In genomic region chr10:47253651-47254375, GRCh38 we compare ENCODE assay signal across 14 cellular contexts. TPM values are rescaled to one million over a fixed set of nuclear protein-coding genes. Genes with fewer than 3 reads are reported as not detected.
DNase-seq lines count a peak whose midpoint lies in the region; ATAC-seq, FAIRE-seq and TF ChIP-seq lines count a peak whose summit lies in the region.
"Had no signal": no experiment of that assay in that cellular context is flagged by ENCODE, and none has a peak within 500 bp of the region (broad histone marks: within the 10 kb centered on the region; RNA-seq: fewer than 3 reads in every experiment).

No MANE protein-coding gene starts in this region.

- TF ChIP-seq CTCF in body of pancreas (IDR thresholded peaks at IDR 0.05) (no peak), left lung (IDR thresholded peaks at IDR 0.05) (no peak), thoracic aorta (IDR thresholded peaks at IDR 0.05) (no peak), WERI-Rb-1 (IDR thresholded peaks at IDR 0.05; ENCODE audit: low read depth, low read length) (no peak)

- no peaks in the 10 kb centered on the region for H3K9me3 ChIP-seq in body of pancreas
- no peaks in the 10 kb centered on the region for H3K9me3 ChIP-seq in left lung
- H3K9me3 ChIP-seq in thoracic aorta: no peaks in the 10 kb centered on the region
- H3K9me3 ChIP-seq in CD4-positive, alpha-beta memory T cell (ENCODE audit: control insufficient read depth in 1 of 2, low read length in 2 of 2): no peaks in the 10 kb centered on the region
- H3K9me3 ChIP-seq in WERI-Rb-1 (ENCODE audit: severe bottlenecking): no peaks in the 10 kb centered on the region

- no peak for TF ChIP-seq POLR2A in body of pancreas (IDR thresholded peaks at IDR 0.05)

- ATAC-seq in body of pancreas: peak; percentile 68
- ATAC-seq in left lung: peak; percentile 39
- peak; percentile 51 for ATAC-seq in thoracic aorta (ENCODE audit: insufficient number of reproducible peaks, low FRiP score, low read depth)
- ATAC-seq: effector memory CD8-positive, alpha-beta T cell had no signal

- peak; percentile 33 for DNase-seq in DMS53 (lab: John Stamatoyannopoulos, UW)
- DNase-seq in DMS53 treated with DMSO at 0.1 percent for 48 hours (lab: John Stamatoyannopoulos, UW; ENCODE audit: unreplicated experiment): no peak
- DNase-seq in body of pancreas: peak; percentile 70 to 86 (median 74)
- no peak for DNase-seq in left lung
- DNase-seq in thoracic aorta (ENCODE audit: low spot score): peak; percentile 23
- DNase-seq in RCC 7860 (ENCODE audit: low spot score): no peak
- no peak for DNase-seq in CD4-positive, alpha-beta memory T cell
- DNase-seq in WERI-Rb-1: no peak
- DNase-seq: 8988T; activated CD4-positive, alpha-beta T cell treated with anti-CD3 and anti-CD28 coated beads, Interleukin-2, amount 10 ng/mL, durations not matched to agents 7 days and 5 days; effector memory CD8-positive, alpha-beta T cell; Kasumi-1; NCI-H446 treated with DMSO at 0.1 percent for 48 hours; SHP77 treated with DMSO at 0.1 percent for 48 hours had no signal

- WGBS in body of pancreas, 2 donors: 50 to 68% methylated on average over 6 to 18 of the region's 19 CpGs

- H3K4me3 Mint-ChIP-seq in CD4-positive, alpha-beta memory T cell: peak overlapping the region in 1 of 8 donors; percentile 30
- H3K4me3 Mint-ChIP-seq: activated CD4-positive, alpha-beta T cell treated with anti-CD3 and anti-CD28 coated beads, Interleukin-2, amount 10 ng/mL, durations not matched to agents 7 days and 5 days; effector memory CD8-positive, alpha-beta T cell had no signal

- no peaks in the 10 kb centered on the region for H3K36me3 Mint-ChIP-seq in CD4-positive, alpha-beta memory T cell

- peaks cover 0 to 4% (median 0%) of the 10 kb centered on the region in 8 donors for H3K9me3 Mint-ChIP-seq in CD4-positive, alpha-beta memory T cell
- H3K9me3 Mint-ChIP-seq: effector memory CD8-positive, alpha-beta T cell had no signal

- POLR2A ChIA-PET in CD4-positive, alpha-beta memory T cell (lab: Charles Lee; ENCODE audit: partially characterized antibody): interaction anchor here (1.3 kb wide), 1 partner anchor 58 kb away, joined by 4 read pairs; no protein-coding TSS in a partner anchor

- no peaks in the 10 kb centered on the region for H3K27me3 ChIP-seq in body of pancreas
- no peaks in the 10 kb centered on the region for H3K27me3 ChIP-seq in left lung
- no peaks in the 10 kb centered on the region for H3K27me3 ChIP-seq in thoracic aorta (replicated peaks; ENCODE audit: insufficient read depth)
- no peaks in the 10 kb centered on the region for H3K27me3 ChIP-seq in CD4-positive, alpha-beta memory T cell (ENCODE audit: insufficient read depth, low read length)
- no peaks in the 10 kb centered on the region for H3K27me3 ChIP-seq in WERI-Rb-1 (ENCODE audit: insufficient read depth, low read depth, severe bottlenecking)

- H3K27ac ChIP-seq in body of pancreas (peak overlapping the region; percentile 73 to 83 (median 78)), left lung (no peak overlapping the region), thoracic aorta (peak overlapping the region; percentile 71 to 76), WERI-Rb-1 (no peak overlapping the region)
- no peak overlapping the region for H3K27ac ChIP-seq in CD4-positive, alpha-beta memory T cell (ENCODE audit: low read depth, low read length)

- H3K4me3 ChIP-seq in body of pancreas (no peak overlapping the region), left lung (no peak overlapping the region), thoracic aorta (peak overlapping the region; percentile 43), WERI-Rb-1 (ENCODE audit: low read depth, low read length) (no peak overlapping the region)
- no peak overlapping the region for H3K4me3 ChIP-seq in CD4-positive, alpha-beta memory T cell (ENCODE audit: low read length in 2 of 2)

- no peaks in the 10 kb centered on the region for H3K27me3 Mint-ChIP-seq in CD4-positive, alpha-beta memory T cell
- H3K27me3 Mint-ChIP-seq: activated CD4-positive, alpha-beta T cell treated with anti-CD3 and anti-CD28 coated beads, Interleukin-2, amount 10 ng/mL, durations not matched to agents 7 days and 5 days had no signal

- H3K4me1 Mint-ChIP-seq in CD4-positive, alpha-beta memory T cell: peaks cover 20 to 52% (median 44%) of the 10 kb centered on the region in 4 donors

- H3K4me1 ChIP-seq in body of pancreas (peaks cover 28% of the 10 kb centered on the region), left lung (peaks cover 0 to 29% of the 10 kb centered on the region in 2 donors), thoracic aorta (ENCODE audit: control insufficient read depth in 1 of 2, low read depth in 2 of 2) (peaks cover 10 to 42% of the 10 kb centered on the region in 2 donors)
- peaks cover 38% of the 10 kb centered on the region for H3K4me1 ChIP-seq in CD4-positive, alpha-beta memory T cell (ENCODE audit: insufficient read depth, low read length)

- H3K36me3 ChIP-seq in body of pancreas (replicated peaks in 1 of 2; ENCODE audit: insufficient read depth in 1 of 2, low read depth in 2 of 2) (no peaks in the 10 kb centered on the region), left lung (no peaks in the 10 kb centered on the region), thoracic aorta (no peaks in the 10 kb centered on the region), WERI-Rb-1 (no peaks in the 10 kb centered on the region)
- H3K36me3 ChIP-seq in CD4-positive, alpha-beta memory T cell (ENCODE audit: insufficient read depth, low read length): no peaks in the 10 kb centered on the region

- no peak for FAIRE-seq in RCC 7860 (lab: Jason Lieb, UNC)

- peak overlapping the region in 1 of 7 donors; percentile 29 for H3K27ac Mint-ChIP-seq in CD4-positive, alpha-beta memory T cell
- H3K27ac Mint-ChIP-seq: effector memory CD8-positive, alpha-beta T cell had no signal

- CTCF ChIA-PET in CD4-positive, alpha-beta memory T cell (lab: Charles Lee; ENCODE audit: partially characterized antibody): interaction anchor here (1.4 to 2.5 kb wide), 2 partner anchors 206 to 229 kb away, joined by 3 to 10 read pairs; no protein-coding TSS in a partner anchor

- intact Hi-C loops in body of pancreas (cut with DNase I) (no loop called here), left lung (cut with DNase I) (no loop called here)
- intact Hi-C loops in CD4-positive, alpha-beta memory T cell (cut with micrococcal nuclease): no loop called here

RNA-seq across cellular contexts. Expression of gene GDF10, which starts 46.2 kb away (rescaled TPM):
- total RNA-seq in body of pancreas: 1 to 10 TPM; 6.6 to 8.0 TPM
- 10 to 100 TPM in 1 of 2 donors, 1 to 10 TPM in 1; 9.4 to 35.2 TPM for total RNA-seq in left lung
- 1 to 10 TPM; 2.4 to 2.5 TPM for total RNA-seq in thoracic aorta
- total RNA-seq in CD4-positive, alpha-beta memory T cell: 1 to 10 TPM in 1 of 2 experiments, under 1 TPM in 1; 0.81 to 1.3 TPM
- under 1 TPM; 0.19 to 0.75 TPM for polyA plus RNA-seq in CD4-positive, alpha-beta memory T cell

Comparison
In these comparisons a context has a peak if more than half of its experiments do, and no peak if none do; other contexts are left out.
1. DNase-seq: peak in DMS53 (single experiment), body of pancreas (4 of 4) and thoracic aorta (single experiment); none in DMS53 treated with DMSO at 0.1 percent for 48 hours (single experiment), left lung (0 of 2), RCC 7860 (single experiment), CD4-positive, alpha-beta memory T cell (0 of 5) and WERI-Rb-1 (single experiment).
2. H3K27ac ChIP-seq: peak in body of pancreas (4 of 4) and thoracic aorta (2 of 2); none in left lung (0 of 2), CD4-positive, alpha-beta memory T cell (single experiment) and WERI-Rb-1 (single experiment).
3. Peak in every context shown above with its lines, with median percentiles within 50 percentile points of each other: ATAC-seq.